Comparison of ENCODE assay signal across 8 cellular contexts in the genomic region with DNA sequence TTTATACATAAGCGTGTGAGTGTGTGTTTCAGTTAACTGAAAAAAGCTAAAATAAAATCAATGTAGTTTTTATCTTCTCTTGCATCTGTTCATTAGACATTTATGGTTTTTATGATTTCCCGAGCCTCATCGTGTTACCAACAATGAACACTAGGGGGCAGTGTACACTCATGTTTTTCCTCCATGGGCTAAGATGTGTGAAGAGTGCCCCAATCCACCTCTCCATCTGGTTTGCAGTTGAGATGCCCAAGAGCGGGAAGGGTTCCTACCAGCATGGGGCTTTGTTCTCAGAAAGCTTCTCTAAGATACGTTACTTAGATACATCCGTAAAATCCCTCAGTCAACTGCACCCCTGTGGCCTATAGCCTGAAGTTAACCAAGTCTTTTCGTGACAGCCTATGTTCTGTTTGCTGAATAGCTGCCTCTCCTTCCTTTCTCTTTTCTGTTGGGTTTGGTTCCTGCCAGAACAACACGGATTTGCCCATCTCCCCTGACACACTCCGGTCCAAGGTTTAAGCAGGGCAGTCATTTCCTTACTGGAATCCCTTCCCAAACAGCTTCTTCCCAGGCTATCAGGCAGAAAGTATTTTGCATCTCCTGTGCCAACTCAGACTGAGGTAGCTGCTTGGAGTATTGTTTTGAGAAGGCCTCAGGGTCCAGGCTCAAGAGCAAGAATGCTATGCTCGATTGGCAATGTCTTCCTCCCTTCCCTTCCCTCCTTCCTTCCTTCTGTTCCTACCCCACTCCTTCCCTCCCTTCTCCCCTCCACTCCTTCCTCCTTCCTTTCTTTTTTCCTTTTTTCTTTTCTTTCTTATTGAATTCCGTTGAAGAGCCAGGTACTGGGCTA. TPM values are rescaled to one million over a fixed set of nuclear protein-coding genes. Genes with fewer than 3 reads are reported as not detected.
DNase-seq lines count a peak whose midpoint lies in the region; ATAC-seq and TF ChIP-seq lines count a peak whose summit lies in the region.

No MANE protein-coding gene starts in this region.

- H3K36me3 ChIP-seq in WERI-Rb-1 (no peaks in the 10 kb centered on the region), tibial artery (no peaks in the 10 kb centered on the region)

- ATAC-seq in memory B cell (ENCODE audit: low read depth), result peak; percentile 52
- ATAC-seq in GM21360 (IDR thresholded peaks at IDR 0.05; ENCODE audit: unreplicated experiment), result no peak

- no peak overlapping the region for H3K4me3 Mint-ChIP-seq in memory B cell

- H3K27ac ChIP-seq in 22Rv1, result no peak overlapping the region
- no peak overlapping the region for H3K27ac ChIP-seq in WERI-Rb-1
- H3K27ac ChIP-seq in tibial artery, result no peak overlapping the region

- no peak overlapping the region for H3K27ac Mint-ChIP-seq in memory B cell

- intact Hi-C loops in tibial artery (cut with DNase I; ENCODE audit: low total_unique reads), result no loop called here

- H3K4me3 ChIP-seq in WERI-Rb-1 (ENCODE audit: low read depth, low read length), result no peak overlapping the region
- no peak overlapping the region for H3K4me3 ChIP-seq in tibial artery

- H3K9me3 Mint-ChIP-seq in memory B cell, result peaks cover 5% of the 10 kb centered on the region

- no peaks in the 10 kb centered on the region for H3K27me3 ChIP-seq in WERI-Rb-1 (ENCODE audit: insufficient read depth, low read depth, severe bottlenecking)
- peaks cover 0 to 3% of the 10 kb centered on the region in 2 donors for H3K27me3 ChIP-seq in tibial artery

- no peaks in the 10 kb centered on the region for H3K4me1 ChIP-seq in tibial artery

- peaks cover 15% of the 10 kb centered on the region for H3K27me3 Mint-ChIP-seq in memory B cell

- H3K4me1 Mint-ChIP-seq in memory B cell, result peaks cover 12% of the 10 kb centered on the region

- no peaks in the 10 kb centered on the region for H3K9me3 ChIP-seq in WERI-Rb-1 (ENCODE audit: severe bottlenecking)
- peaks cover 0 to 11% (median 0%) of the 10 kb centered on the region in 3 donors for H3K9me3 ChIP-seq in tibial artery

- peak; percentile 84 for TF ChIP-seq CTCF in 22Rv1 (IDR thresholded peaks at IDR 0.05)
- TF ChIP-seq CTCF in WERI-Rb-1 (IDR thresholded peaks at IDR 0.05; ENCODE audit: low read depth, low read length), result peak; percentile 61
- TF ChIP-seq CTCF in tibial artery (IDR thresholded peaks at IDR 0.05), result peak; percentile 62 to 73

- DNase-seq in GM04504 (ENCODE audit: low read depth), result peak; percentile 34
- peak; percentile 44 for DNase-seq in M059J (ENCODE audit: low read depth)
- peak; percentile 60 for DNase-seq in WERI-Rb-1
- peak; percentile 62 for DNase-seq in ecto neural progenitor cell (ENCODE audit: low spot score)
- peak; percentile 53 to 57 for DNase-seq in memory B cell (ENCODE audit: low spot score in 2 of 2)
- peak in 1 of 2 donors; percentile 38 for DNase-seq in tibial artery

- peaks cover 3% of the 10 kb centered on the region for H3K36me3 Mint-ChIP-seq in memory B cell

RNA-seq across cellular contexts. Expression of gene ELAC2, which starts 12.9 kb away (rescaled TPM):
- total RNA-seq in M059J (2014; rRNA removed; shearing (Covaris generic)), result 74.9 and 104 TPM in 2 replicates
